In genomic region chr9:95058121-95058785, GRCh38 we compare ENCODE assay signal across 13 cellular contexts.
DNase-seq lines count a peak whose midpoint lies in the region; ATAC-seq and TF ChIP-seq lines count a peak whose summit lies in the region.
"Had no signal": no experiment of that assay in that cellular context is flagged by ENCODE, and none has a peak within 500 bp of the region (broad histone marks: within the 10 kb centered on the region; RNA-seq: fewer than 3 reads in every experiment).

No MANE protein-coding gene starts in this region.

- H3K79me2 ChIP-seq in hepatocyte: peaks cover 100% of the 10 kb centered on the region

- H3K4me2 ChIP-seq in hepatocyte: peak overlapping the region; percentile 66

- CTCF ChIA-PET in activated CD4-positive, alpha-beta memory T cell treated with anti-CD3 and anti-CD28 coated beads, Interleukin-2, amount 10 ng/mL, durations not matched to agents 7 days and 5 days (lab: Charles Lee): no interaction called here

- H3K9me2 ChIP-seq in hepatocyte (replicated peaks; ENCODE audit: insufficient read depth): no peaks in the 10 kb centered on the region

- peak overlapping the region; percentile 81 to 88 for H3K27ac ChIP-seq in right atrium auricular region
- peak overlapping the region; percentile 69 for H3K27ac ChIP-seq in hepatocyte
- peak overlapping the region; percentile 93 for H3K27ac ChIP-seq in psoas muscle

- no peaks in the 10 kb centered on the region for H3K27me3 ChIP-seq in right atrium auricular region
- no peaks in the 10 kb centered on the region for H3K27me3 ChIP-seq in hepatocyte
- H3K27me3 ChIP-seq in psoas muscle (ENCODE audit: insufficient read depth in 3 of 3, low read length in 2 of 3): no peaks in the 10 kb centered on the region
- H3K27me3 ChIP-seq: adrenal gland had no signal

- 66% methylated on average over 7 of the region's 7 CpGs for WGBS in hepatocyte (ENCODE audit: low lambda C conversion rate, missing lambda C conversion rate)
- WGBS in psoas muscle, 3 donors: 38 to 43% (median 42%) methylated on average over 7 of the region's 7 CpGs

- TF ChIP-seq CTCF in right atrium auricular region (IDR thresholded peaks at IDR 0.05) (no peak), hepatocyte (IDR thresholded peaks at IDR 0.05; ENCODE audit: poor library complexity) (no peak), psoas muscle (IDR thresholded peaks at IDR 0.05) (no peak), endothelial cell (IDR thresholded peaks at IDR 0.05; ENCODE audit: unreplicated experiment) (no peak)

- H3K4me1 ChIP-seq in right atrium auricular region (peaks cover 0 to 96% of the 10 kb centered on the region in 2 donors), hepatocyte (ENCODE audit: insufficient read depth) (peaks cover 64% of the 10 kb centered on the region), psoas muscle (peaks cover 95% of the 10 kb centered on the region)

- intact Hi-C loops in left cardiac atrium (cut with DNase I) (no loop called here), psoas muscle (cut with DNase I) (no loop called here)

- no peak overlapping the region for H3K4me3 Mint-ChIP-seq in endothelial cell (ENCODE audit: unreplicated experiment)
- H3K4me3 Mint-ChIP-seq in activated CD4-positive, alpha-beta memory T cell treated with anti-CD3 and anti-CD28 coated beads, Interleukin-2, amount 10 ng/mL, durations not matched to agents 7 days and 5 days: no peak overlapping the region
- H3K4me3 Mint-ChIP-seq: memory B cell had no signal

- H4K20me1 ChIP-seq in hepatocyte (ENCODE audit: insufficient read depth, poor library complexity, severe bottlenecking): peaks cover 80% of the 10 kb centered on the region

- H3K27ac Mint-ChIP-seq in endothelial cell (ENCODE audit: unreplicated experiment): no peak overlapping the region
- H3K27ac Mint-ChIP-seq in activated CD4-positive, alpha-beta memory T cell treated with anti-CD3 and anti-CD28 coated beads, Interleukin-2, amount 10 ng/mL, durations not matched to agents 7 days and 5 days: no peak overlapping the region
- H3K27ac Mint-ChIP-seq: memory B cell had no signal

- no peaks in the 10 kb centered on the region for H3K9me3 Mint-ChIP-seq in endothelial cell (ENCODE audit: unreplicated experiment)
- no peaks in the 10 kb centered on the region for H3K9me3 Mint-ChIP-seq in activated CD4-positive, alpha-beta memory T cell treated with anti-CD3 and anti-CD28 coated beads, Interleukin-2, amount 10 ng/mL, durations not matched to agents 7 days and 5 days
- H3K9me3 Mint-ChIP-seq: memory B cell had no signal

- H3K4me1 Mint-ChIP-seq in endothelial cell (ENCODE audit: unreplicated experiment): peaks cover 19% of the 10 kb centered on the region
- no peaks in the 10 kb centered on the region for H3K4me1 Mint-ChIP-seq in activated CD4-positive, alpha-beta memory T cell treated with anti-CD3 and anti-CD28 coated beads, Interleukin-2, amount 10 ng/mL, durations not matched to agents 7 days and 5 days
- H3K4me1 Mint-ChIP-seq: memory B cell had no signal

- H3K36me3 Mint-ChIP-seq in endothelial cell (ENCODE audit: low read depth, unreplicated experiment): peaks cover 6% of the 10 kb centered on the region
- H3K36me3 Mint-ChIP-seq in activated CD4-positive, alpha-beta memory T cell treated with anti-CD3 and anti-CD28 coated beads, Interleukin-2, amount 10 ng/mL, durations not matched to agents 7 days and 5 days (ENCODE audit: low read depth): no peaks in the 10 kb centered on the region

- POLR2A ChIA-PET in activated CD4-positive, alpha-beta memory T cell treated with anti-CD3 and anti-CD28 coated beads, Interleukin-2, amount 10 ng/mL, durations not matched to agents 7 days and 5 days (lab: Charles Lee): no interaction called here

- H3K27me3 Mint-ChIP-seq in endothelial cell (ENCODE audit: unreplicated experiment): peaks cover 1% of the 10 kb centered on the region
- no peaks in the 10 kb centered on the region for H3K27me3 Mint-ChIP-seq in activated CD4-positive, alpha-beta memory T cell treated with anti-CD3 and anti-CD28 coated beads, Interleukin-2, amount 10 ng/mL, durations not matched to agents 7 days and 5 days
- H3K27me3 Mint-ChIP-seq: memory B cell had no signal

- peaks cover 32% of the 10 kb centered on the region for H3K36me3 ChIP-seq in right atrium auricular region
- no peaks in the 10 kb centered on the region for H3K36me3 ChIP-seq in hepatocyte (replicated peaks; ENCODE audit: insufficient read depth, low read depth)
- peaks cover 0 to 30% of the 10 kb centered on the region in 2 donors for H3K36me3 ChIP-seq in psoas muscle (ENCODE audit: insufficient read depth in 1 of 2, low read depth in 1 of 2)

- DNase-seq in right atrium auricular region (ENCODE audit: low spot score) (no peak), left cardiac atrium (no peak), hepatocyte (ENCODE audit: low spot score) (no peak), psoas muscle (no peak), endothelial cell (ENCODE audit: low spot score) (no peak), SHP77 (lab: John Stamatoyannopoulos, UW) (no peak)
- no peak for DNase-seq in activated CD4-positive, alpha-beta memory T cell treated with anti-CD3 and anti-CD28 coated beads, Interleukin-2, amount 10 ng/mL, durations not matched to agents 7 days and 5 days
- DNase-seq: adrenal gland, NCI-H1105, NCI-H526 treated with DMSO at 0.1 percent for 48 hours, SHP77 treated with DMSO at 0.1 percent for 48 hours had no signal

- ATAC-seq in left cardiac atrium: no peak
- ATAC-seq in psoas muscle: no peak
- ATAC-seq in HG03521 (IDR thresholded peaks at IDR 0.05; ENCODE audit: unreplicated experiment): no peak

- no peak overlapping the region for H2AFZ ChIP-seq in hepatocyte

- peak overlapping the region; percentile 4 to 32 for H3K4me3 ChIP-seq in right atrium auricular region
- H3K4me3 ChIP-seq in hepatocyte: no peak overlapping the region
- peak overlapping the region; percentile 47 for H3K4me3 ChIP-seq in psoas muscle
- H3K4me3 ChIP-seq: adrenal gland had no signal

- H3K9me3 ChIP-seq in right atrium auricular region (no peaks in the 10 kb centered on the region), hepatocyte (ENCODE audit: low read depth) (no peaks in the 10 kb centered on the region), psoas muscle (no peaks in the 10 kb centered on the region)
- H3K9me3 ChIP-seq: adrenal gland had no signal
